1 cellular context compared by ENCODE assay signal in genomic region chr11:130894322-130895025, GRCh38.
TF ChIP-seq lines count a peak whose summit lies in the region.

No MANE protein-coding gene starts in this region.

TF ChIP-seq in K562, 482 proteins besides CTCF, POLR2A, EP300 and RAD21 (continued from another document and continues in another):
- TF ChIP-seq RREB1 (CRISPR knock-in tag; IDR thresholded peaks at IDR 0.05) (no peak), SETDB1 (IDR thresholded peaks at IDR 0.05; ENCODE audit: low read length) (no peak), TCF3 (CRISPR knock-in tag; IDR thresholded peaks at IDR 0.05) (peak; percentile 56), ZNF263 (CRISPR knock-in tag; IDR thresholded peaks at IDR 0.05; ENCODE audit: borderline replicate concordance) (no peak), CBFA2T2 (conservative IDR thresholded peaks at IDR 0.05) (peak; percentile 45), BMI1 (IDR thresholded peaks at IDR 0.05; ENCODE audit: low read length) (no peak), NRF1 (conservative IDR thresholded peaks at IDR 0.05 in 1 of 2, IDR thresholded peaks at IDR 0.05 in 1 of 2) (no peak), FOXA3 (CRISPR knock-in tag; conservative IDR thresholded peaks at IDR 0.05 in 1 of 2, IDR thresholded peaks at IDR 0.05 in 1 of 2) (peak in 1 of 2 experiments; percentile 54; a peak in 1 of 4 replicates), ZNF445 (CRISPR knock-in tag; IDR thresholded peaks at IDR 0.05; ENCODE audit: low read depth) (no peak), PHF20 (IDR thresholded peaks at IDR 0.05; ENCODE audit: partially characterized antibody) (no peak), TBP (optimal IDR thresholded peaks at IDR 0.05; ENCODE audit: low read depth, low read length) (no peak), SFPQ (IDR thresholded peaks at IDR 0.05; ENCODE audit: low read depth, low read length) (no peak), ZNF354B (CRISPR knock-in tag; IDR thresholded peaks at IDR 0.05) (no peak), CBFB (CRISPR knock-in tag; IDR thresholded peaks at IDR 0.05) (no peak), HNRNPLL (IDR thresholded peaks at IDR 0.05; ENCODE audit: low read depth, low read length, poor library complexity, severe bottlenecking) (no peak), SMC3 (conservative IDR thresholded peaks at IDR 0.05; ENCODE audit: insufficient read depth, low read depth, low read length) (0 out of 2 replicates have a peak, but pooled peaks have one; percentile 23), GATA2 (CRISPR knock-in tag; IDR thresholded peaks at IDR 0.05) (no peak), MAFF (IDR thresholded peaks at IDR 0.05; ENCODE audit: low read length) (no peak), CREB3 (tag; conservative IDR thresholded peaks at IDR 0.05; ENCODE audit: low read depth) (no peak), ASH1L (IDR thresholded peaks at IDR 0.05; ENCODE audit: borderline replicate concordance, low read depth, partially characterized antibody) (no peak), ZNF3 (CRISPR knock-in tag; IDR thresholded peaks at IDR 0.05) (no peak), KLF6 (CRISPR knock-in tag; IDR thresholded peaks at IDR 0.05; ENCODE audit: borderline replicate concordance) (no peak), TAL1 (IDR thresholded peaks at IDR 0.05) (peak; percentile 55), CEBPB (tag; IDR thresholded peaks at IDR 0.05) (no peak), MED1 (CRISPR knock-in tag; IDR thresholded peaks at IDR 0.05; ENCODE audit: borderline replicate concordance) (no peak), GABPB1 (CRISPR knock-in tag; IDR thresholded peaks at IDR 0.05) (no peak), JUND (IDR thresholded peaks at IDR 0.05; ENCODE audit: borderline replicate concordance, low read depth, low read length) (no peak), JUND (tag; IDR thresholded peaks at IDR 0.05; ENCODE audit: borderline replicate concordance, low read depth, low read length) (no peak; the same call in 2 of the 3 replicates), ZFX (CRISPR knock-in tag; IDR thresholded peaks at IDR 0.05) (no peak), PRPF4 (IDR thresholded peaks at IDR 0.05; ENCODE audit: insufficient read depth, low read depth, low read length, poor library complexity, severe bottlenecking) (no peak), ZNF134 (CRISPR knock-in tag; conservative IDR thresholded peaks at IDR 0.05) (no peak), HMG20B (CRISPR knock-in tag; IDR thresholded peaks at IDR 0.05) (no peak), AFF4 (CRISPR knock-in tag; IDR thresholded peaks at IDR 0.05) (no peak), ZFP30 (CRISPR knock-in tag; IDR thresholded peaks at IDR 0.05; ENCODE audit: borderline replicate concordance) (no peak), ARID4B (CRISPR knock-in tag; IDR thresholded peaks at IDR 0.05) (no peak), TFAM (CRISPR knock-in tag; conservative IDR thresholded peaks at IDR 0.05) (no peak), CBX1 (IDR thresholded peaks at IDR 0.05; ENCODE audit: low read depth) (no peak), ZFP36 (IDR thresholded peaks at IDR 0.05; ENCODE audit: low read depth, low read length, partially characterized antibody) (no peak), ZNF79 (CRISPR knock-in tag; IDR thresholded peaks at IDR 0.05; ENCODE audit: low read depth) (no peak), ZNF280A (IDR thresholded peaks at IDR 0.05; ENCODE audit: low read depth, partially characterized antibody) (no peak), ZBTB12 (CRISPR knock-in tag; IDR thresholded peaks at IDR 0.05) (no peak), ESRRA (IDR thresholded peaks at IDR 0.05; ENCODE audit: borderline replicate concordance, low read depth) (no peak), ZSCAN29 (IDR thresholded peaks at IDR 0.05) (no peak)
